In genomic region chr2:231644426-231644825, GRCh38 we compare ENCODE assay signal across 18 cellular contexts. TPM values are rescaled to one million over a fixed set of nuclear protein-coding genes. Genes with fewer than 3 reads are reported as not detected.
A peak's percentile ranks its signal among the peaks of the same experiment; 100 is the strongest.
DNase-seq lines count a peak whose midpoint lies in the region; ATAC-seq and TF ChIP-seq lines count a peak whose summit lies in the region.
"Had no signal": no experiment of that assay in that cellular context is flagged by ENCODE, and none has a peak within 500 bp of the region (broad histone marks: within the 10 kb centered on the region; RNA-seq: fewer than 3 reads in every experiment).

No MANE protein-coding gene starts in this region.

- CTCF ChIA-PET in Calu3 (lab: Charles Lee) (interaction anchor here (0.9 kb wide), 1 partner anchor 31 kb away, joined by 3 read pairs; no protein-coding TSS in a partner anchor), PC-9 (lab: Charles Lee) (interaction anchor here (1.2 kb wide), 1 partner anchor 27 kb away, joined by 4 read pairs; no protein-coding TSS in a partner anchor)

- H3K27ac ChIP-seq in PC-9 (peak overlapping the region; percentile 98), left ventricle myocardium inferior (replicated peaks) (peak overlapping the region; percentile 99), skin epidermis (peak overlapping the region in 13 of 21 experiments; percentile 6 to 95 (median 88)), WERI-Rb-1 (no peak overlapping the region)

- H3K27me3 ChIP-seq in PC-9 (ENCODE audit: insufficient read depth, low read depth) (no peaks in the 10 kb centered on the region), left ventricle myocardium inferior (ENCODE audit: low read depth) (no peaks in the 10 kb centered on the region), WERI-Rb-1 (ENCODE audit: insufficient read depth, low read depth, severe bottlenecking) (no peaks in the 10 kb centered on the region)

- no peak overlapping the region for H3K4me3 ChIP-seq in PC-9
- H3K4me3 ChIP-seq in left ventricle myocardium inferior = no peak overlapping the region
- no peak overlapping the region for H3K4me3 ChIP-seq in skin epidermis
- no peak overlapping the region for H3K4me3 ChIP-seq in WERI-Rb-1 (ENCODE audit: low read depth, low read length)
- H3K4me3 ChIP-seq: smooth muscle cell had no signal

- TF ChIP-seq CTCF in Calu3 (IDR thresholded peaks at IDR 0.05; ENCODE audit: unreplicated experiment) (no peak), PC-9 (conservative IDR thresholded peaks at IDR 0.05) (no peak), left ventricle myocardium inferior (IDR thresholded peaks at IDR 0.05; ENCODE audit: borderline replicate concordance) (no peak), WERI-Rb-1 (IDR thresholded peaks at IDR 0.05; ENCODE audit: low read depth, low read length) (no peak)

- no peaks in the 10 kb centered on the region for H4K20me1 ChIP-seq in PC-9 (ENCODE audit: insufficient read depth)

- no peaks in the 10 kb centered on the region for H3K79me2 ChIP-seq in PC-9 (ENCODE audit: low read depth)

- intact Hi-C loops in Calu3 (cut with micrococcal nuclease; ENCODE audit: unreplicated experiment) (no loop called here), PC-9 (cut with micrococcal nuclease; ENCODE audit: unreplicated experiment) (no loop called here), left ventricle myocardium inferior (cut with micrococcal nuclease) (no loop called here)

- H3K4me1 Mint-ChIP-seq in Calu3 (ENCODE audit: low read depth, unreplicated experiment) = peaks cover 42% of the 10 kb centered on the region

- H2AFZ ChIP-seq in PC-9 = no peak overlapping the region

- no peaks in the 10 kb centered on the region for H3K9me3 Mint-ChIP-seq in Calu3 (ENCODE audit: low read depth, unreplicated experiment)
- H3K9me3 Mint-ChIP-seq: activated CD4-positive, alpha-beta T cell treated with anti-CD3 and anti-CD28 coated beads, Interleukin-2, amount 10 ng/mL, durations not matched to agents 7 days and 5 days; dendritic cell treated with granulocyte-macrophage colony-stimulating factor and Interleukin-4, amounts not matched to agents 40 ng/mL and 50 ng/mL, for 4 days had no signal

- no peak overlapping the region for H3K4me3 Mint-ChIP-seq in Calu3 (ENCODE audit: low read depth, unreplicated experiment)
- H3K4me3 Mint-ChIP-seq: activated CD4-positive, alpha-beta T cell treated with anti-CD3 and anti-CD28 coated beads, Interleukin-2, amount 10 ng/mL, durations not matched to agents 7 days and 5 days; dendritic cell treated with granulocyte-macrophage colony-stimulating factor and Interleukin-4, amounts not matched to agents 40 ng/mL and 50 ng/mL, for 4 days had no signal

- H3K9me3 ChIP-seq in PC-9 (ENCODE audit: insufficient read depth, low read depth) (no peaks in the 10 kb centered on the region), left ventricle myocardium inferior (replicated peaks) (no peaks in the 10 kb centered on the region), WERI-Rb-1 (ENCODE audit: severe bottlenecking) (no peaks in the 10 kb centered on the region)

- POLR2A ChIA-PET in PC-9 (lab: Charles Lee; ENCODE audit: unreplicated experiment) = interaction anchor here (0.7 kb wide), 1 partner anchor 40 kb away, joined by 3 read pairs; no protein-coding TSS in a partner anchor

- no peaks in the 10 kb centered on the region for H3K9me2 ChIP-seq in PC-9 (ENCODE audit: insufficient read depth)

- H3K4me1 ChIP-seq in PC-9 (replicated peaks; ENCODE audit: insufficient read depth) = peaks cover 64% of the 10 kb centered on the region
- H3K4me1 ChIP-seq in left ventricle myocardium inferior = peaks cover 70% of the 10 kb centered on the region

- H3K27me3 Mint-ChIP-seq in Calu3 (ENCODE audit: unreplicated experiment) = no peaks in the 10 kb centered on the region

- no peak for ATAC-seq in GM18870 (IDR thresholded peaks at IDR 0.05; ENCODE audit: unreplicated experiment)
- no peak for ATAC-seq in GM21360 (IDR thresholded peaks at IDR 0.05; ENCODE audit: unreplicated experiment)

- H3K36me3 ChIP-seq in PC-9 (ENCODE audit: low read depth) (no peaks in the 10 kb centered on the region), left ventricle myocardium inferior (no peaks in the 10 kb centered on the region), WERI-Rb-1 (no peaks in the 10 kb centered on the region)

- BruUV-seq in Calu3 (replicated peaks; lab: Mats Ljungman, UMichigan) (no TSS peak), PC-9 (replicated peaks; lab: Mats Ljungman, UMichigan) (no TSS peak)

- H3K27ac Mint-ChIP-seq in Calu3 (ENCODE audit: unreplicated experiment) = peak overlapping the region; percentile 100
- H3K27ac Mint-ChIP-seq: activated CD4-positive, alpha-beta T cell treated with anti-CD3 and anti-CD28 coated beads, Interleukin-2, amount 10 ng/mL, durations not matched to agents 7 days and 5 days; dendritic cell treated with granulocyte-macrophage colony-stimulating factor and Interleukin-4, amounts not matched to agents 40 ng/mL and 50 ng/mL, for 4 days had no signal

- H3K4me2 ChIP-seq in PC-9 = 0 out of 2 replicates have a peak overlapping the region, but pooled peaks have one; percentile 74
- H3K4me2 ChIP-seq: smooth muscle cell had no signal

- H3K36me3 Mint-ChIP-seq in Calu3 (ENCODE audit: insufficient read depth, unreplicated experiment) = peaks cover 18% of the 10 kb centered on the region

- DNase-seq in Calu3 (no peak), PC-9 (no peak), left ventricle myocardium inferior (peak; percentile 36), WERI-Rb-1 (no peak), inferior parietal cortex (ENCODE audit: extremely low spot score) (no peak)
- DNase-seq: activated CD4-positive, alpha-beta T cell treated with anti-CD3 and anti-CD28 coated beads, Interleukin-2, amount 10 ng/mL, durations not matched to agents 7 days and 5 days; anterior cingulate cortex; DMS153; NCI-H187; NCI-H526 had no signal

- H3F3A ChIP-seq in PC-9 (ENCODE audit: insufficient read depth, low read depth) = peaks cover 36% of the 10 kb centered on the region

RNA-seq across cellular contexts. Expression of gene TEX44, which starts 51.8 kb away (rescaled TPM):
- not detected in 2 replicates for total RNA-seq in Calu3 (2022)
- not detected in 2 replicates for total RNA-seq in PC-9 (2021)
- not detected for total RNA-seq in left ventricle myocardium inferior
- total RNA-seq: activated CD4-positive, alpha-beta T cell treated with anti-CD3 and anti-CD28 coated beads, Interleukin-2, amount 10 ng/mL, durations not matched to agents 7 days and 5 days; lung microvascular endothelial cell; smooth muscle cell; subcutaneous adipose tissue; T-helper 2 cell treated with Interferon-gamma antibody and Interleukin-4, amounts not matched to agents 100 ng/mL and 5 ng/mL, for 36 hours had no signal
